ENCODE assay signal across 1 cellular context in the genomic region with DNA sequence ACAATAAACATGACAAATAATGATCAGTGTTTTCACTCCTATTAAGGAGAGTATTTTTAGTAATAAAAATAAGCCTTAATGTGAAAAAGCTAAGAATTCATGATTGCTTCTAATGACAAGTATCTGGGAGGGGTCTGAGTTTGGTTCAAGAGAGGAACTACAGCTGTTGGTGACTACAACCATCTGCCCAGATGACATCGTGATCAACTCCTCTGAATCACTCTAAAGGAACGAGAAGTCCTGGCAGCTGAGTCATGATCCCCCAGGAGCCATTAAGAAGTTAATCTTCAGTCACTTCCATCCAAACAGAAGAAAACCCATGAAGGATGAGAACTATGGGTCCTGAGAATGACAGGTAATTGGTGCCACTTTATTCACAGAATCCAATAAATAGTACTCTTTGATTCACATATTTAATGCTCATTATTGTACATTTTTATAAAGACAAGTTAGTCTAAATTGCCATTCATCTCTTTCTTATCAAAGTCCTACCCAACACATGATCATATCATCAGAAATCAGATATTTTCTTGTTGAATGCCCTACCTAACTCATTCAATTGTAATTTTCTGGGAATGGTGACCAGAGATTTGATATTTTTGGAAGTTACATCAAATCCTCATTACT.
TF ChIP-seq lines count a peak whose summit lies in the region.

No MANE protein-coding gene starts in this region.

TF ChIP-seq in WTC11, 78 proteins besides CTCF, POLR2A, EP300 and RAD21 (continued from another document):
- TF ChIP-seq, protein P1, sequence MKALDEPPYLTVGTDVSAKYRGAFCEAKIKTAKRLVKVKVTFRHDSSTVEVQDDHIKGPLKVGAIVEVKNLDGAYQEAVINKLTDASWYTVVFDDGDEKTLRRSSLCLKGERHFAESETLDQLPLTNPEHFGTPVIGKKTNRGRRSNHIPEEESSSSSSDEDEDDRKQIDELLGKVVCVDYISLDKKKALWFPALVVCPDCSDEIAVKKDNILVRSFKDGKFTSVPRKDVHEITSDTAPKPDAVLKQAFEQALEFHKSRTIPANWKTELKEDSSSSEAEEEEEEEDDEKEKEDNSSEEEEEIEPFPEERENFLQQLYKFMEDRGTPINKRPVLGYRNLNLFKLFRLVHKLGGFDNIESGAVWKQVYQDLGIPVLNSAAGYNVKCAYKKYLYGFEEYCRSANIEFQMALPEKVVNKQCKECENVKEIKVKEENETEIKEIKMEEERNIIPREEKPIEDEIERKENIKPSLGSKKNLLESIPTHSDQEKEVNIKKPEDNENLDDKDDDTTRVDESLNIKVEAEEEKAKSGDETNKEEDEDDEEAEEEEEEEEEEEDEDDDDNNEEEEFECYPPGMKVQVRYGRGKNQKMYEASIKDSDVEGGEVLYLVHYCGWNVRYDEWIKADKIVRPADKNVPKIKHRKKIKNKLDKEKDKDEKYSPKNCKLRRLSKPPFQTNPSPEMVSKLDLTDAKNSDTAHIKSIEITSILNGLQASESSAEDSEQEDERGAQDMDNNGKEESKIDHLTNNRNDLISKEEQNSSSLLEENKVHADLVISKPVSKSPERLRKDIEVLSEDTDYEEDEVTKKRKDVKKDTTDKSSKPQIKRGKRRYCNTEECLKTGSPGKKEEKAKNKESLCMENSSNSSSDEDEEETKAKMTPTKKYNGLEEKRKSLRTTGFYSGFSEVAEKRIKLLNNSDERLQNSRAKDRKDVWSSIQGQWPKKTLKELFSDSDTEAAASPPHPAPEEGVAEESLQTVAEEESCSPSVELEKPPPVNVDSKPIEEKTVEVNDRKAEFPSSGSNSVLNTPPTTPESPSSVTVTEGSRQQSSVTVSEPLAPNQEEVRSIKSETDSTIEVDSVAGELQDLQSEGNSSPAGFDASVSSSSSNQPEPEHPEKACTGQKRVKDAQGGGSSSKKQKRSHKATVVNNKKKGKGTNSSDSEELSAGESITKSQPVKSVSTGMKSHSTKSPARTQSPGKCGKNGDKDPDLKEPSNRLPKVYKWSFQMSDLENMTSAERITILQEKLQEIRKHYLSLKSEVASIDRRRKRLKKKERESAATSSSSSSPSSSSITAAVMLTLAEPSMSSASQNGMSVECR (CRISPR knock-in tag; IDR thresholded peaks at IDR 0.05; ENCODE audit: borderline replicate concordance) = no peak
